Comparison of ENCODE assay signal across 17 cellular contexts in the genomic region with DNA sequence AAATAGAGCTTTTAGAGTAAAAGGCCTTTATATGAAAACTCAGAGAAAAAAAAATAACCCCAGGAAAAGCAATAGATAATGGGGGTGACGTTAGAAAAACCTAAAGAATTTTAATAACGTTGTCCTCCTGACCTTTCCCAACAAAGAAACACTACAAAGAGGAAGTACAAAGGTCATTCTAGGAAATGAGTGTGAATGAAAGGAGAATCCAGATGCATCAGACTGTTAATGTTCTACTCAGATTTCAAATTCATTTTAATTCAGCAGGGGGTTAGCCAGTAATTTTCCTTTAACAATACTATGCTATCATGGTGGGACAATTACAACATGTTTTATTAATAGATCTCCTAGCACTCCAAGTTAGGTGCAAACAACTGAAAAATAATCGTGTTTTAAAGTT.
A peak's percentile ranks its signal among the peaks of the same experiment; 100 is the strongest.
DNase-seq lines count a peak whose midpoint lies in the region; ATAC-seq, FAIRE-seq and TF ChIP-seq lines count a peak whose summit lies in the region.
"Had no signal": no experiment of that assay in that cellular context is flagged by ENCODE, and none has a peak within 500 bp of the region (broad histone marks: within the 10 kb centered on the region; RNA-seq: fewer than 3 reads in every experiment).

No MANE protein-coding gene starts in this region.

- H3K27ac ChIP-seq in hepatocyte = no peak overlapping the region
- no peak overlapping the region for H3K27ac ChIP-seq in dorsolateral prefrontal cortex
- H3K27ac ChIP-seq: neutrophil, right lobe of liver, tibial nerve had no signal

- intact Hi-C loops in dorsolateral prefrontal cortex (cut with DNase I) = no loop called here

- H3K36me3 ChIP-seq in hepatocyte (replicated peaks; ENCODE audit: insufficient read depth, low read depth) = no peaks in the 10 kb centered on the region
- H3K36me3 ChIP-seq: neutrophil, right lobe of liver, tibial nerve had no signal

- no peak for FAIRE-seq in urothelium cell line (lab: Jason Lieb, UNC)
- FAIRE-seq: colon had no signal

- H3K9me2 ChIP-seq in hepatocyte (replicated peaks; ENCODE audit: insufficient read depth) = no peaks in the 10 kb centered on the region

- no peaks in the 10 kb centered on the region for H3K9me3 ChIP-seq in hepatocyte (ENCODE audit: low read depth)
- H3K9me3 ChIP-seq: neutrophil, right lobe of liver had no signal

- H3K27me3 ChIP-seq in hepatocyte = no peaks in the 10 kb centered on the region
- peaks cover 0 to 3% (median 0%) of the 10 kb centered on the region in 45 donors for H3K27me3 ChIP-seq in dorsolateral prefrontal cortex
- H3K27me3 ChIP-seq: neutrophil, right lobe of liver, tibial nerve had no signal

- H3K4me1 Mint-ChIP-seq in stimulated activated memory B cell treated with anti-CD40 and anti-IgM and Interleukin-4, amounts not matched to agents 10 μg/mL and 1 μg/mL and 100 μg/mL, for 72 hours = peaks cover 51% of the 10 kb centered on the region
- H3K4me1 Mint-ChIP-seq in HFFc6 (ENCODE audit: low read depth) = no peaks in the 10 kb centered on the region

- H3K4me3 ChIP-seq in hepatocyte (no peak overlapping the region), dorsolateral prefrontal cortex (no peak overlapping the region)
- H3K4me3 ChIP-seq: lung, right lobe of liver, tibial nerve had no signal

- DNase-seq in NOMO-1 treated with DMSO at 0.1 percent for 48 hours (lab: John Stamatoyannopoulos, UW; ENCODE audit: unreplicated experiment) (peak; percentile 20), NOMO-1 treated with dmso at 0.1 percent for 144 hours (lab: John Stamatoyannopoulos, UW; ENCODE audit: unreplicated experiment) (no peak), NCI-H748 treated with DMSO at 0.1 percent for 48 hours (lab: John Stamatoyannopoulos, UW) (peak; percentile 66), hepatocyte (ENCODE audit: low spot score) (no peak), HFFc6 (no peak), dorsolateral prefrontal cortex (no peak), urothelium cell line (ENCODE audit: low spot score) (no peak)
- DNase-seq: activated CD8-positive, alpha-beta T cell treated with anti-CD3 and anti-CD28 coated beads, Interleukin-2, amount 10 ng/mL, durations not matched to agents 7 days and 5 days; activated effector memory CD4-positive, alpha-beta T cell treated with Interleukin-2 at 50 U/mL for 16 hours; DMS 273 treated with DMSO at 0.1 percent for 48 hours; PC-3; right lobe of liver had no signal

- H3K4me1 ChIP-seq in hepatocyte (ENCODE audit: insufficient read depth) = no peaks in the 10 kb centered on the region
- H3K4me1 ChIP-seq: right lobe of liver had no signal

- TF ChIP-seq CTCF in hepatocyte (IDR thresholded peaks at IDR 0.05; ENCODE audit: poor library complexity) = no peak
- TF ChIP-seq CTCF in HFFc6 (IDR thresholded peaks at IDR 0.05) = no peak
- no peak for TF ChIP-seq CTCF in dorsolateral prefrontal cortex (IDR thresholded peaks at IDR 0.05 in 54 of 56, conservative IDR thresholded peaks at IDR 0.05 in 2 of 56; ENCODE audit: low read depth in 1 of 56, partially characterized antibody in 56 of 56)

- WGBS in hepatocyte (ENCODE audit: low lambda C conversion rate, missing lambda C conversion rate) = 43% methylated on average over 3 of the region's 3 CpGs

- no peak overlapping the region for H3K4me3 Mint-ChIP-seq in stimulated activated memory B cell treated with anti-CD40 and anti-IgM and Interleukin-4, amounts not matched to agents 10 μg/mL and 1 μg/mL and 100 μg/mL, for 72 hours
- H3K4me3 Mint-ChIP-seq in HFFc6 = no peak overlapping the region
- H3K4me3 Mint-ChIP-seq: activated CD8-positive, alpha-beta T cell treated with anti-CD3 and anti-CD28 coated beads, Interleukin-2, amount 10 ng/mL, durations not matched to agents 7 days and 5 days had no signal

- H2AFZ ChIP-seq in hepatocyte = no peak overlapping the region

- H3K27me3 Mint-ChIP-seq in stimulated activated memory B cell treated with anti-CD40 and anti-IgM and Interleukin-4, amounts not matched to agents 10 μg/mL and 1 μg/mL and 100 μg/mL, for 72 hours = no peaks in the 10 kb centered on the region
- H3K27me3 Mint-ChIP-seq in HFFc6 (ENCODE audit: insufficient read depth) = peaks cover 3% of the 10 kb centered on the region; the same call in 1 of the 2 replicates

- H4K20me1 ChIP-seq in hepatocyte (ENCODE audit: insufficient read depth, poor library complexity, severe bottlenecking) = no peaks in the 10 kb centered on the region

- no peaks in the 10 kb centered on the region for H3K9me3 Mint-ChIP-seq in stimulated activated memory B cell treated with anti-CD40 and anti-IgM and Interleukin-4, amounts not matched to agents 10 μg/mL and 1 μg/mL and 100 μg/mL, for 72 hours
- H3K9me3 Mint-ChIP-seq in HFFc6 = no peaks in the 10 kb centered on the region

- H3K36me3 Mint-ChIP-seq in stimulated activated memory B cell treated with anti-CD40 and anti-IgM and Interleukin-4, amounts not matched to agents 10 μg/mL and 1 μg/mL and 100 μg/mL, for 72 hours = peaks cover 8% of the 10 kb centered on the region
- H3K36me3 Mint-ChIP-seq in HFFc6 (ENCODE audit: low read depth) = no peaks in the 10 kb centered on the region

- ATAC-seq in stimulated activated memory B cell treated with anti-CD40 and anti-IgM and Interleukin-4, amounts not matched to agents 10 μg/mL and 1 μg/mL and 100 μg/mL, for 72 hours = no peak
- ATAC-seq: activated CD8-positive, alpha-beta T cell treated with anti-CD3 and anti-CD28 coated beads, Interleukin-2, amount 10 ng/mL, durations not matched to agents 7 days and 5 days; PC-3 had no signal

- H3K4me2 ChIP-seq in hepatocyte = peak overlapping the region; percentile 9

- H3K79me2 ChIP-seq in hepatocyte = no peaks in the 10 kb centered on the region

- peak overlapping the region; percentile 51 for H3K27ac Mint-ChIP-seq in stimulated activated memory B cell treated with anti-CD40 and anti-IgM and Interleukin-4, amounts not matched to agents 10 μg/mL and 1 μg/mL and 100 μg/mL, for 72 hours
- H3K27ac Mint-ChIP-seq in HFFc6 = no peak overlapping the region
- H3K27ac Mint-ChIP-seq: activated CD8-positive, alpha-beta T cell treated with anti-CD3 and anti-CD28 coated beads, Interleukin-2, amount 10 ng/mL, durations not matched to agents 7 days and 5 days had no signal

Comparison
In these comparisons a context has a peak if more than half of its experiments do, and no peak if none do; other contexts are left out.
1. DNase-seq: peak in NOMO-1 treated with DMSO at 0.1 percent for 48 hours (single experiment) and NCI-H748 treated with DMSO at 0.1 percent for 48 hours (single experiment); none in NOMO-1 treated with dmso at 0.1 percent for 144 hours (single experiment), hepatocyte (single experiment), HFFc6 (single experiment), dorsolateral prefrontal cortex (0 of 10) and urothelium cell line (single experiment).